In the genomic region with DNA sequence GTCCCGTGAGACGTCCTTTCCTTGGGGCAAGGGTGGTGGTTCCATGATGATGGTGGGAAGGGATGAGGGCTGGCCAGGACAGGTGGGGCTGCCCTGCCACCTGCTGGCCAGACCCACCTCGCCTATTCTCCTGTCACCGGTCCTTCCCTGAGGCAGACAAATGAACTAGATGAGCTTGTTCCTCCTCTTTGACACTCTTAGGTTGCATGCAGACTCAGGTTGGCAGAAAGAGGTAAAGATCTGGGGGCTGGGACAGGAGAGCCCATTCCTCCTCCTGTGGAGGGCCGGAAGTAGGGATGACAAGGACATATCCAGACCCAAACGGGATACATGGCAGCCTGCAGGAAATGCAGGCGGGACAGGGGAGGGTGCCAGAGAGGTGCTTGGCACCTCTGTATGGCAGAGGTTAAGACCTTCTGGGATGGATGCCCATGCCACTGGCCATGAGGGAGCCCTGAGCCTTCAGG, we compare ENCODE assay signal across 1 cellular context.
TF ChIP-seq lines count a peak whose summit lies in the region.

No MANE protein-coding gene starts in this region.

TF ChIP-seq in liver, 16 proteins besides CTCF, POLR2A, EP300 and RAD21 (continued from another document):
- TF ChIP-seq, protein P1, sequence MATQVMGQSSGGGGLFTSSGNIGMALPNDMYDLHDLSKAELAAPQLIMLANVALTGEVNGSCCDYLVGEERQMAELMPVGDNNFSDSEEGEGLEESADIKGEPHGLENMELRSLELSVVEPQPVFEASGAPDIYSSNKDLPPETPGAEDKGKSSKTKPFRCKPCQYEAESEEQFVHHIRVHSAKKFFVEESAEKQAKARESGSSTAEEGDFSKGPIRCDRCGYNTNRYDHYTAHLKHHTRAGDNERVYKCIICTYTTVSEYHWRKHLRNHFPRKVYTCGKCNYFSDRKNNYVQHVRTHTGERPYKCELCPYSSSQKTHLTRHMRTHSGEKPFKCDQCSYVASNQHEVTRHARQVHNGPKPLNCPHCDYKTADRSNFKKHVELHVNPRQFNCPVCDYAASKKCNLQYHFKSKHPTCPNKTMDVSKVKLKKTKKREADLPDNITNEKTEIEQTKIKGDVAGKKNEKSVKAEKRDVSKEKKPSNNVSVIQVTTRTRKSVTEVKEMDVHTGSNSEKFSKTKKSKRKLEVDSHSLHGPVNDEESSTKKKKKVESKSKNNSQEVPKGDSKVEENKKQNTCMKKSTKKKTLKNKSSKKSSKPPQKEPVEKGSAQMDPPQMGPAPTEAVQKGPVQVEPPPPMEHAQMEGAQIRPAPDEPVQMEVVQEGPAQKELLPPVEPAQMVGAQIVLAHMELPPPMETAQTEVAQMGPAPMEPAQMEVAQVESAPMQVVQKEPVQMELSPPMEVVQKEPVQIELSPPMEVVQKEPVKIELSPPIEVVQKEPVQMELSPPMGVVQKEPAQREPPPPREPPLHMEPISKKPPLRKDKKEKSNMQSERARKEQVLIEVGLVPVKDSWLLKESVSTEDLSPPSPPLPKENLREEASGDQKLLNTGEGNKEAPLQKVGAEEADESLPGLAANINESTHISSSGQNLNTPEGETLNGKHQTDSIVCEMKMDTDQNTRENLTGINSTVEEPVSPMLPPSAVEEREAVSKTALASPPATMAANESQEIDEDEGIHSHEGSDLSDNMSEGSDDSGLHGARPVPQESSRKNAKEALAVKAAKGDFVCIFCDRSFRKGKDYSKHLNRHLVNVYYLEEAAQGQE (IDR thresholded peaks at IDR 0.05) = no peak
